In the genomic region with DNA sequence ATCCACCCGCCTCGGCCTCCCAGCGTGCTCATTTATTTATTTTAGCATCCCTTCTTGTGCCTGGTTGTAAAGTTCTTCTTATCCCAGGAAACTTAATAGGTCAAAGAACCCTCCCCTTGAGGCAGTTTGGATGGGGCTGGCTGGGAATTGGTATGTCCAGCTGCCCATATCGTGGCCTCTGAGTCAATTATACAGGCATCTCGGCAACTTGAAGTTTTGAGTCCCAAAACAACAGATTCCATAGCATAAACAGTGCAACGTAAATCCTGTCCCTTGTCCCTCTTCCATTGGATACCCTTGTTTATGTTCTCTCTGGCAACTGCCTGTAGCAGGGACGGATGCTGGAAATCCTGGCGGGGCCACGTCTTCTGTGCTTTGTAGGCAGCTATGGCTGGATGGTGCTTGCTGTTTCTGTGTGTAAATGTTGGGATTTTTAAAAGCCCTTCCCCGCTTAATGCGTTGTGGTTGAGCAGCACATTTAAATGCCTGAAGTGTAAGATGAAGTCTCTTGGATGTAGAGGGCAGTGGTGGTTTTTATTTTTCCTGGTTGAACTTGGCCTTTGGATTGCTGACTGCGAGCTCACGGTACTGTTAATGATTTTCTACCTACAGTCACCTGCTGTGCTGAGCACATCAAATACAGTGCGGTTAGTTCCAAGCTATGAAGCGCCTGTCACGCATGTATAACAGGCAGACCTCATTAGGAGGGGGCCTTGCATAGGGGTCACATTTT, we compare ENCODE assay signal across 18 cellular contexts.
DNase-seq lines count a peak whose midpoint lies in the region; ATAC-seq and TF ChIP-seq lines count a peak whose summit lies in the region.
"Had no signal": no experiment of that assay in that cellular context is flagged by ENCODE, and none has a peak within 500 bp of the region (broad histone marks: within the 10 kb centered on the region; RNA-seq: fewer than 3 reads in every experiment).

No MANE protein-coding gene starts in this region.

- ATAC-seq in GM18498 (IDR thresholded peaks at IDR 0.05; ENCODE audit: unreplicated experiment) (no peak), HG02610 (IDR thresholded peaks at IDR 0.05; ENCODE audit: unreplicated experiment) (no peak)
- ATAC-seq: foreskin keratinocyte, T-helper 17 cell had no signal

- no peaks in the 10 kb centered on the region for H3K9me3 Mint-ChIP-seq in H9

- no peak overlapping the region for H4K91ac ChIP-seq in H9 (ENCODE audit: insufficient read length, low read depth, low read length)

- H3K23me2 ChIP-seq in H9 (ENCODE audit: insufficient read length, low read depth, low read length, poor library complexity, severe bottlenecking) = no peaks in the 10 kb centered on the region

- TF ChIP-seq CTCF in LNCaP clone FGC (IDR thresholded peaks at IDR 0.05; ENCODE audit: control insufficient read depth, extremely low read depth, insufficient read depth) (peak; percentile 13; the same call in 1 of the 2 replicates), H9 (conservative IDR thresholded peaks at IDR 0.05) (no peak), breast epithelium (IDR thresholded peaks at IDR 0.05) (no peak)

- no peak overlapping the region for H3K23ac ChIP-seq in H9 (ENCODE audit: insufficient read length, low read depth, low read length)

- no peak for TF ChIP-seq POLR2A in breast epithelium (IDR thresholded peaks at IDR 0.05)

- H3K14ac ChIP-seq in H9 (ENCODE audit: insufficient read depth, low read length) = no peak overlapping the region

- H2BK5ac ChIP-seq in H9 (ENCODE audit: insufficient read length, low read length) = no peak overlapping the region

- H3K4me3 ChIP-seq in LNCaP clone FGC (ENCODE audit: low read depth, low read length) (no peak overlapping the region), breast epithelium (no peak overlapping the region)
- H3K4me3 ChIP-seq: BLaER1 treated with 17β-estradiol and CSF1 and Interleukin-3, amounts not matched to agents 10 nM and 100 nM had no signal

- H2BK20ac ChIP-seq in H9 (ENCODE audit: low read depth, low read length, poor library complexity, severe bottlenecking) = no peak overlapping the region

- no peaks in the 10 kb centered on the region for H3K27me3 Mint-ChIP-seq in H9 (ENCODE audit: low read depth)

- H3K9me3 ChIP-seq in H9 (ENCODE audit: control insufficient read depth, low read depth, low read length) = no peaks in the 10 kb centered on the region
- H3K9me3 ChIP-seq in breast epithelium = no peaks in the 10 kb centered on the region
- H3K9me3 ChIP-seq: neutrophil had no signal

- peaks cover 1% of the 10 kb centered on the region; the same call in 1 of the 2 replicates for H3K79me2 ChIP-seq in H9 (ENCODE audit: insufficient read depth, low read length)

- H2AK5ac ChIP-seq in H9 (ENCODE audit: insufficient read length, low read length) = no peak overlapping the region

- intact Hi-C loops in breast epithelium (cut with DNase I; ENCODE audit: low total_unique reads) = no loop called here

- H3K56ac ChIP-seq in H9 (ENCODE audit: insufficient read length, low read depth, low read length) = no peak overlapping the region

- H4K20me1 ChIP-seq in H9 (ENCODE audit: control insufficient read depth, insufficient read depth, insufficient read length) = no peaks in the 10 kb centered on the region

- H3K9ac ChIP-seq in H9 (ENCODE audit: extremely low read depth, insufficient read length, low read length) = no peak overlapping the region
- H3K9ac ChIP-seq: BLaER1 treated with 17β-estradiol and CSF1 and Interleukin-3, amounts not matched to agents 10 nM and 100 nM had no signal

- no peak overlapping the region for H2BK12ac ChIP-seq in H9 (ENCODE audit: insufficient read length, low read depth, low read length)

- H3K36me3 Mint-ChIP-seq in H9 (ENCODE audit: insufficient read depth in 1 of 3, low read depth in 3 of 3) = peaks cover 0 to 7% (median 0%) of the 10 kb centered on the region in 3 experiments; a peak in 3 of 7 replicates

- no peak overlapping the region for H2AFZ ChIP-seq in H9 (ENCODE audit: low read length)

- H3K18ac ChIP-seq in H9 (ENCODE audit: insufficient read length, low read depth, low read length) = no peak overlapping the region

- no peak overlapping the region for H4K5ac ChIP-seq in H9 (ENCODE audit: insufficient read length, low read depth, low read length)

- H3K27ac ChIP-seq in H9 (ENCODE audit: insufficient read length, low read depth, low read length) (no peak overlapping the region), breast epithelium (no peak overlapping the region)
- H3K27ac ChIP-seq: BLaER1 treated with 17β-estradiol and CSF1 and Interleukin-3, amounts not matched to agents 10 nM and 100 nM; foreskin keratinocyte; HL-60; neutrophil had no signal

- peaks cover 3% of the 10 kb centered on the region for H3K79me1 ChIP-seq in H9 (ENCODE audit: insufficient read depth, low read depth, low read length, poor library complexity, severe bottlenecking)

- no peak overlapping the region for H4K8ac ChIP-seq in H9 (replicated peaks; ENCODE audit: insufficient read length, low read depth, low read length)

- peaks cover 0 to 3% of the 10 kb centered on the region in 2 experiments; a peak in 1 of 4 replicates for H3K4me1 Mint-ChIP-seq in H9

- no peak overlapping the region for H3T11ph ChIP-seq in H9 (ENCODE audit: low read length)

- no peak overlapping the region for H3K4ac ChIP-seq in H9 (ENCODE audit: low read depth, low read length)

- H3K27ac Mint-ChIP-seq in H9 = peak overlapping the region in 1 of 3 experiments; percentile 69; a peak in 2 of 7 replicates
- H3K27ac Mint-ChIP-seq: T-helper 17 cell had no signal

- no peak overlapping the region for H3K4me2 ChIP-seq in H9 (ENCODE audit: insufficient read depth, insufficient read length, low read length)
- H3K4me2 ChIP-seq: BLaER1 treated with 17β-estradiol and CSF1 and Interleukin-3, amounts not matched to agents 10 nM and 100 nM had no signal

- H3K4me1 ChIP-seq in H9 (ENCODE audit: insufficient read depth, low read length) (no peaks in the 10 kb centered on the region), breast epithelium (no peaks in the 10 kb centered on the region)
- H3K4me1 ChIP-seq: foreskin keratinocyte had no signal

- H2BK120ac ChIP-seq in H9 (ENCODE audit: low read depth, low read length, poor library complexity, severe bottlenecking) = no peak overlapping the region

- no peaks in the 10 kb centered on the region for H3K36me3 ChIP-seq in breast epithelium
- H3K36me3 ChIP-seq: neutrophil had no signal

- no CpG with 5 or more reads among the region's 16 CpGs for WGBS in H9 (ENCODE audit: extremely low coverage, insufficient read length, low lambda C conversion rate)

- H2BK15ac ChIP-seq in H9 (ENCODE audit: low read depth, low read length) = no peak overlapping the region

- DNase-seq in LNCaP clone FGC (ENCODE audit: low read depth) (no peak), fibroblast of peridontal ligament (ENCODE audit: extremely low read depth) (peak; percentile 28), myocyte (ENCODE audit: low read depth) (peak; percentile 45), H9 (no peak), breast epithelium (ENCODE audit: low spot score in 2 of 2) (no peak)
- DNase-seq: activated CD4-positive, CD25-positive, alpha-beta regulatory T cell treated with anti-CD3 and anti-CD28 coated beads, Interleukin-2, amount 50 U/mL, for 72 hours; activated effector memory CD4-positive, alpha-beta T cell treated with anti-CD3 and anti-CD28 coated beads, Interleukin-2, amount 50 U/mL, for 16 hours; foreskin keratinocyte; NCI-H1105 treated with DMSO at 0.1 percent for 48 hours; NCI-H345; SHP77; stimulated activated CD4-positive, alpha-beta T cell treated with anti-CD3 and anti-CD28 coated beads, Interleukin-4, amount 100 ng/mL, for 4 hours; T-helper 17 cell had no signal

- H3K4me3 Mint-ChIP-seq in H9 = no peak overlapping the region
- H3K4me3 Mint-ChIP-seq: T-helper 17 cell had no signal

- H3K27me3 ChIP-seq in H9 (ENCODE audit: insufficient read depth, low read length) (no peaks in the 10 kb centered on the region), breast epithelium (no peaks in the 10 kb centered on the region)
- H3K27me3 ChIP-seq: foreskin keratinocyte, neutrophil had no signal

Comparison
In these comparisons a context has a peak if more than half of its experiments do, and no peak if none do; other contexts are left out.
1. DNase-seq: peak in fibroblast of peridontal ligament (single experiment) and myocyte (single experiment); none in LNCaP clone FGC (single experiment), H9 (single experiment) and breast epithelium (0 of 2).